1 cellular context compared by ENCODE assay signal in genomic region chr16:29154100-29154499, GRCh38.
TF ChIP-seq lines count a peak whose summit lies in the region.

No MANE protein-coding gene starts in this region.

TF ChIP-seq in H1, 55 proteins besides CTCF, POLR2A, EP300 and RAD21:
- TF ChIP-seq SP4 (IDR thresholded peaks at IDR 0.05; ENCODE audit: low read length) (no peak), SIX5 (IDR thresholded peaks at IDR 0.05; ENCODE audit: low read depth, low read length) (no peak), RBBP5 (IDR thresholded peaks at IDR 0.05; ENCODE audit: borderline replicate concordance, low read depth, low read length) (no peak)
TF ChIP-seq in H1: peak in this region for 0.
